8 cellular contexts compared by ENCODE assay signal in genomic region chr12:62466596-62467411, GRCh38.
DNase-seq lines count a peak whose midpoint lies in the region; ATAC-seq, FAIRE-seq and TF ChIP-seq lines count a peak whose summit lies in the region.

Gene MON2 (plus strand): TSS chr12:62466826. CDS start chr12:62467208, 382 bp downstream.

- ATAC-seq in HG02970 (IDR thresholded peaks at IDR 0.05; ENCODE audit: low FRiP score, unreplicated experiment): peak; percentile 99

- DNase-seq in GM18507 (ENCODE audit: extremely low spot score, insufficient read length, low read depth) (peak; percentile 92), NCI-H1930 (lab: John Stamatoyannopoulos, UW) (peak; percentile 74 to 86), T-helper 9 cell (peak; percentile 84), astrocyte of the cerebellum (ENCODE audit: low read depth) (peak; percentile 45), hepatic stellate cell (ENCODE audit: low spot score) (peak; percentile 92), retina (peak; percentile 93), OCI-M2 (lab: John Stamatoyannopoulos, UW; ENCODE audit: unreplicated experiment) (no peak)

- no peak for TF ChIP-seq CTCF in astrocyte of the cerebellum (IDR thresholded peaks at IDR 0.05; ENCODE audit: low read depth, low read length, missing control alignments)

- FAIRE-seq in GM18507 (lab: Jason Lieb, UNC): peak; percentile 89

- in situ Hi-C loops in astrocyte of the cerebellum (cut with HindIII; ENCODE audit: low sequenced_read_pairs): loop anchor here (25.0 kb wide), 1 partner anchor 595 kb away; no protein-coding TSS in a partner anchor

- H3K4me3 ChIP-seq in astrocyte of the cerebellum (ENCODE audit: low read depth, low read length): peak within 1 kb of the TSS; percentile 87
